ENCODE assay signal across 8 cellular contexts in genomic region chr12:124392271-124392990, GRCh38.
DNase-seq lines count a peak whose midpoint lies in the region; ATAC-seq and TF ChIP-seq lines count a peak whose summit lies in the region.

No MANE protein-coding gene starts in this region.

- H2AFZ ChIP-seq in H9 (ENCODE audit: low read length): no peak overlapping the region

- H3K79me1 ChIP-seq in H9 (ENCODE audit: insufficient read depth, low read depth, low read length, poor library complexity, severe bottlenecking): no peaks in the 10 kb centered on the region

- no peak overlapping the region for H2BK5ac ChIP-seq in H9 (ENCODE audit: insufficient read length, low read length)

- no peak overlapping the region for H2BK15ac ChIP-seq in H9 (ENCODE audit: low read depth, low read length)

- H3K27ac ChIP-seq in BLaER1 (peak overlapping the region; percentile 23), H9 (ENCODE audit: insufficient read length, low read depth, low read length) (no peak overlapping the region), heart left ventricle (peak overlapping the region; percentile 57 to 99 (median 94)), sigmoid colon (peak overlapping the region; percentile 94 to 99 (median 96))

- WGBS in H9 (ENCODE audit: extremely low coverage, insufficient read length, low lambda C conversion rate): no CpG with 5 or more reads among the region's 21 CpGs
- 38 to 57% (median 41%) methylated on average over 13 to 21 of the region's 21 CpGs for WGBS in heart left ventricle, 4 donors
- WGBS in sigmoid colon, 2 donors: 52 to 60% methylated on average over 21 of the region's 21 CpGs

- H3K9ac ChIP-seq in BLaER1: no peak overlapping the region
- H3K9ac ChIP-seq in H9 (ENCODE audit: extremely low read depth, insufficient read length, low read length): no peak overlapping the region

- peaks cover 99% of the 10 kb centered on the region for H4K20me1 ChIP-seq in BLaER1
- no peaks in the 10 kb centered on the region for H4K20me1 ChIP-seq in H9 (ENCODE audit: control insufficient read depth, insufficient read depth, insufficient read length)

- H3K4me3 ChIP-seq in BLaER1: no peak overlapping the region
- H3K4me3 ChIP-seq in heart left ventricle: no peak overlapping the region
- no peak overlapping the region for H3K4me3 ChIP-seq in sigmoid colon

- peak; percentile 57 for ATAC-seq in WTC11
- no peak for ATAC-seq in heart left ventricle
- ATAC-seq in HG02678 (IDR thresholded peaks at IDR 0.05; ENCODE audit: unreplicated experiment): no peak

- H3K56ac ChIP-seq in H9 (ENCODE audit: insufficient read length, low read depth, low read length): no peak overlapping the region

- no peak overlapping the region for H2BK20ac ChIP-seq in H9 (ENCODE audit: low read depth, low read length, poor library complexity, severe bottlenecking)

- H3K14ac ChIP-seq in H9 (ENCODE audit: insufficient read depth, low read length): no peak overlapping the region

- intact Hi-C loops in heart left ventricle (cut with DNase I) (no loop called here), sigmoid colon (cut with DNase I) (no loop called here)

- TF ChIP-seq CTCF in H9 (conservative IDR thresholded peaks at IDR 0.05) (no peak), WTC11 (IDR thresholded peaks at IDR 0.05) (no peak), heart left ventricle (IDR thresholded peaks at IDR 0.05) (peak in 7 of 12 donors; percentile 7 to 37 (median 17)), sigmoid colon (IDR thresholded peaks at IDR 0.05) (no peak)

- H3K4me1 Mint-ChIP-seq in H9 (peaks cover 23 to 39% of the 10 kb centered on the region in 2 experiments), WTC11 (peaks cover 27% of the 10 kb centered on the region)

- no peak overlapping the region for H2AK5ac ChIP-seq in H9 (ENCODE audit: insufficient read length, low read length)

- no peak overlapping the region for H3K4me3 Mint-ChIP-seq in H9
- no peak overlapping the region for H3K4me3 Mint-ChIP-seq in WTC11

- no peaks in the 10 kb centered on the region for H3K79me2 ChIP-seq in H9 (ENCODE audit: insufficient read depth, low read length)

- H3K9me3 Mint-ChIP-seq in H9 (no peaks in the 10 kb centered on the region), WTC11 (no peaks in the 10 kb centered on the region)

- no peak for TF ChIP-seq POLR2A in heart left ventricle (IDR thresholded peaks at IDR 0.05)
- no peak for TF ChIP-seq POLR2A in sigmoid colon (IDR thresholded peaks at IDR 0.05)

- no peak overlapping the region for H3T11ph ChIP-seq in H9 (ENCODE audit: low read length)

- H3K9me3 ChIP-seq in BLaER1: no peaks in the 10 kb centered on the region
- H3K9me3 ChIP-seq in H9 (ENCODE audit: control insufficient read depth, low read depth, low read length): no peaks in the 10 kb centered on the region
- H3K9me3 ChIP-seq in heart left ventricle: no peaks in the 10 kb centered on the region
- H3K9me3 ChIP-seq in sigmoid colon: no peaks in the 10 kb centered on the region

- H3K4me1 ChIP-seq in BLaER1 (peaks cover 66% of the 10 kb centered on the region), H9 (ENCODE audit: insufficient read depth, low read length) (no peaks in the 10 kb centered on the region), heart left ventricle (peaks cover 18 to 98% (median 88%) of the 10 kb centered on the region in 12 donors), sigmoid colon (peaks cover 0 to 98% (median 97%) of the 10 kb centered on the region in 4 donors)

- H4K5ac ChIP-seq in H9 (ENCODE audit: insufficient read length, low read depth, low read length): no peak overlapping the region

- H3K4ac ChIP-seq in H9 (ENCODE audit: low read depth, low read length): no peak overlapping the region

- H3K4me2 ChIP-seq in BLaER1 (peak overlapping the region; percentile 100), H9 (ENCODE audit: insufficient read depth, insufficient read length, low read length) (no peak overlapping the region)

- POLR2A ChIA-PET in WTC11 (lab: Charles Lee): no interaction called here

- CTCF ChIA-PET in WTC11 (lab: Charles Lee): interaction anchor here (0.7 to 1.6 kb wide), 4 partner anchors 9 to 379 kb away, joined by 3 to 4 read pairs (median 3); no protein-coding TSS in a partner anchor

- no peak overlapping the region for H4K91ac ChIP-seq in H9 (ENCODE audit: insufficient read length, low read depth, low read length)

- H3K27me3 ChIP-seq in BLaER1: no peaks in the 10 kb centered on the region
- no peaks in the 10 kb centered on the region for H3K27me3 ChIP-seq in H9 (ENCODE audit: insufficient read depth, low read length)
- no peaks in the 10 kb centered on the region for H3K27me3 ChIP-seq in heart left ventricle
- no peaks in the 10 kb centered on the region for H3K27me3 ChIP-seq in sigmoid colon

- TF ChIP-seq EP300 in sigmoid colon (IDR thresholded peaks at IDR 0.05): no peak

- DNase-seq in H9 (peak; percentile 84), WTC11 (ENCODE audit: low spot score) (peak; percentile 68), heart left ventricle (peak in 2 of 5 donors; percentile 61 to 64), sigmoid colon (no peak), GOT3 (lab: John Stamatoyannopoulos, UW) (no peak), HPDE6-E6E7 (ENCODE audit: extremely low spot score) (no peak)

- no peaks in the 10 kb centered on the region for H3K23me2 ChIP-seq in H9 (ENCODE audit: insufficient read length, low read depth, low read length, poor library complexity, severe bottlenecking)

- H2BK120ac ChIP-seq in H9 (ENCODE audit: low read depth, low read length, poor library complexity, severe bottlenecking): no peak overlapping the region

- H3K36me3 Mint-ChIP-seq in H9 (ENCODE audit: insufficient read depth in 1 of 3, low read depth in 3 of 3) (peaks cover 7 to 45% (median 22%) of the 10 kb centered on the region in 3 experiments; a peak in 6 of 7 replicates), WTC11 (peaks cover 17% of the 10 kb centered on the region)

- H3K27ac Mint-ChIP-seq in H9 (peak overlapping the region; percentile 72 to 87 (median 79); a peak in 4 of 7 replicates), WTC11 (no peak overlapping the region; the same call in 1 of the 2 replicates)

- H3K18ac ChIP-seq in H9 (ENCODE audit: insufficient read length, low read depth, low read length): no peak overlapping the region

- H3K27me3 Mint-ChIP-seq in H9 (ENCODE audit: low read depth) (no peaks in the 10 kb centered on the region; the same call in 1 of the 2 replicates), WTC11 (ENCODE audit: low read depth) (no peaks in the 10 kb centered on the region)

- H4K8ac ChIP-seq in H9 (replicated peaks; ENCODE audit: insufficient read length, low read depth, low read length): no peak overlapping the region

- peaks cover 42% of the 10 kb centered on the region for H3K36me3 ChIP-seq in BLaER1
- H3K36me3 ChIP-seq in heart left ventricle: peaks cover 0 to 40% (median 16%) of the 10 kb centered on the region in 9 donors
- peaks cover 0 to 23% (median 12%) of the 10 kb centered on the region in 4 donors for H3K36me3 ChIP-seq in sigmoid colon

- H3K23ac ChIP-seq in H9 (ENCODE audit: insufficient read length, low read depth, low read length): no peak overlapping the region

- H2BK12ac ChIP-seq in H9 (ENCODE audit: insufficient read length, low read depth, low read length): no peak overlapping the region

TF ChIP-seq in WTC11, 78 proteins besides CTCF, POLR2A, EP300 and RAD21:
- TF ChIP-seq MXD4 (CRISPR knock-in tag; IDR thresholded peaks at IDR 0.05; ENCODE audit: borderline replicate concordance): no peak
- TF ChIP-seq ZNF232 (CRISPR knock-in tag; IDR thresholded peaks at IDR 0.05): no peak
- TF ChIP-seq TEAD4 (CRISPR knock-in tag; IDR thresholded peaks at IDR 0.05): no peak
- no peak for TF ChIP-seq ZNF121 (CRISPR knock-in tag; IDR thresholded peaks at IDR 0.05)
- no peak for TF ChIP-seq ERG (CRISPR knock-in tag; IDR thresholded peaks at IDR 0.05)
- TF ChIP-seq SMAD4 (CRISPR knock-in tag; IDR thresholded peaks at IDR 0.05): no peak
- TF ChIP-seq JUN (CRISPR knock-in tag; IDR thresholded peaks at IDR 0.05): no peak
- TF ChIP-seq SOX15 (CRISPR knock-in tag; IDR thresholded peaks at IDR 0.05): no peak

Comparison
In these comparisons a context has a peak if more than half of its experiments do, and no peak if none do; other contexts are left out.
1. DNase-seq: peak in H9 (single experiment) and WTC11 (single experiment); none in sigmoid colon (single experiment), GOT3 (single experiment) and HPDE6-E6E7 (single experiment).
2. CTCF ChIP-seq: peak in heart left ventricle (7 of 12); none in H9 (single experiment), WTC11 (single experiment) and sigmoid colon (0 of 4).